In genomic region chr10:15897282-15897681, GRCh38 we compare ENCODE assay signal across 16 cellular contexts. TPM values are rescaled to one million over a fixed set of nuclear protein-coding genes. Genes with fewer than 3 reads are reported as not detected.
DNase-seq lines count a peak whose midpoint lies in the region; ATAC-seq and TF ChIP-seq lines count a peak whose summit lies in the region.
"Had no signal": no experiment of that assay in that cellular context is flagged by ENCODE, and none has a peak within 500 bp of the region (broad histone marks: within the 10 kb centered on the region; RNA-seq: fewer than 3 reads in every experiment).

No MANE protein-coding gene starts in this region.

- no peak for ATAC-seq in effector memory CD8-positive, alpha-beta T cell (replicated peaks)
- ATAC-seq in activated T-helper 17 cell treated with anti-CD3 and anti-CD28 coated beads, Interleukin-2, amount 50 U/mL, for 72 hours (replicated peaks) = no peak
- ATAC-seq: Panc1 had no signal

- no peak overlapping the region for H3K4me3 ChIP-seq in fibroblast of pulmonary artery (replicated peaks; ENCODE audit: low read depth, low read length)
- no peak overlapping the region for H3K4me3 ChIP-seq in retinal pigment epithelial cell (ENCODE audit: low read length)
- H3K4me3 ChIP-seq: stomach had no signal

- CTCF ChIA-PET in RWPE1 (lab: Yijun Ruan, JAX) = interaction anchor here (0.6 to 1.1 kb wide), 3 partner anchors 16 to 1891 kb away, joined by 3 to 5 read pairs (median 3); no protein-coding TSS in a partner anchor

- POLR2A ChIA-PET in RWPE1 (lab: Yijun Ruan, JAX; ENCODE audit: low non-redundant PET) = no interaction called here

- no peaks in the 10 kb centered on the region for H3K9me3 Mint-ChIP-seq in effector memory CD8-positive, alpha-beta T cell
- H3K9me3 Mint-ChIP-seq in activated T-helper 17 cell treated with anti-CD3 and anti-CD28 coated beads, Interleukin-2, amount 50 U/mL, for 72 hours = no peaks in the 10 kb centered on the region

- DNase-seq in GM04504 (ENCODE audit: low read depth) = peak; percentile 6
- peak; percentile 8 for DNase-seq in RWPE1 (ENCODE audit: low spot score)
- peak; percentile 58 for DNase-seq in fibroblast of pulmonary artery (ENCODE audit: low read depth)
- DNase-seq in retinal pigment epithelial cell (ENCODE audit: low read depth) = peak; percentile 6
- DNase-seq in effector memory CD8-positive, alpha-beta T cell = no peak
- DNase-seq in NCI-H1694 (lab: John Stamatoyannopoulos, UW) = no peak
- no peak for DNase-seq in stimulated activated CD8-positive, alpha-beta memory T cell treated with anti-CD3 and anti-CD28 coated beads, Interleukin-4, amount 100 ng/mL, for 48 hours
- DNase-seq: aorta; CD4-positive, alpha-beta memory T cell; NCI-H187 treated with DMSO at 0.1 percent for 48 hours; stomach; WERI-Rb-1 had no signal

- H3K27me3 Mint-ChIP-seq in effector memory CD8-positive, alpha-beta T cell = peaks cover 52 to 59% of the 10 kb centered on the region in 2 donors
- H3K27me3 Mint-ChIP-seq in activated T-helper 17 cell treated with anti-CD3 and anti-CD28 coated beads, Interleukin-2, amount 50 U/mL, for 72 hours = peaks cover 49% of the 10 kb centered on the region

- no peak for TF ChIP-seq CTCF in RWPE1 (conservative IDR thresholded peaks at IDR 0.05; ENCODE audit: low read depth)
- no peak for TF ChIP-seq CTCF in fibroblast of pulmonary artery (IDR thresholded peaks at IDR 0.05; ENCODE audit: low read length, missing control alignments)
- TF ChIP-seq CTCF in retinal pigment epithelial cell (conservative IDR thresholded peaks at IDR 0.05; ENCODE audit: low read depth, low read length) = no peak

- no peak overlapping the region for H3K4me3 Mint-ChIP-seq in effector memory CD8-positive, alpha-beta T cell
- no peak overlapping the region for H3K4me3 Mint-ChIP-seq in activated T-helper 17 cell treated with anti-CD3 and anti-CD28 coated beads, Interleukin-2, amount 50 U/mL, for 72 hours
- H3K4me3 Mint-ChIP-seq: CD4-positive, alpha-beta memory T cell had no signal

- H3K27ac Mint-ChIP-seq in effector memory CD8-positive, alpha-beta T cell = no peak overlapping the region
- H3K27ac Mint-ChIP-seq in activated T-helper 17 cell treated with anti-CD3 and anti-CD28 coated beads, Interleukin-2, amount 50 U/mL, for 72 hours = no peak overlapping the region
- H3K27ac Mint-ChIP-seq: CD4-positive, alpha-beta memory T cell had no signal

- H3K27ac ChIP-seq in RWPE1 = no peak overlapping the region
- H3K27ac ChIP-seq: HL-60, KMS-11, stomach, WERI-Rb-1 had no signal

- no peaks in the 10 kb centered on the region for H3K4me1 Mint-ChIP-seq in effector memory CD8-positive, alpha-beta T cell (ENCODE audit: low read depth in 2 of 2)
- H3K4me1 Mint-ChIP-seq in activated T-helper 17 cell treated with anti-CD3 and anti-CD28 coated beads, Interleukin-2, amount 50 U/mL, for 72 hours = no peaks in the 10 kb centered on the region

- H3K36me3 Mint-ChIP-seq in effector memory CD8-positive, alpha-beta T cell (ENCODE audit: insufficient read depth) = no peaks in the 10 kb centered on the region
- H3K36me3 Mint-ChIP-seq in activated T-helper 17 cell treated with anti-CD3 and anti-CD28 coated beads, Interleukin-2, amount 50 U/mL, for 72 hours (ENCODE audit: low read depth) = no peaks in the 10 kb centered on the region
- H3K36me3 Mint-ChIP-seq: CD4-positive, alpha-beta memory T cell had no signal

RNA-seq across cellular contexts. Expression of gene MINDY3, which starts 37.0 kb away (rescaled TPM):
- 10 to 100 TPM; 22.0 to 23.2 TPM for total RNA-seq in activated T-helper 17 cell treated with anti-CD3 and anti-CD28 coated beads, Interleukin-2, amount 50 U/mL, for 72 hours

Comparison
In these comparisons a context has a peak if more than half of its experiments do, and no peak if none do; other contexts are left out.
1. DNase-seq: peak in GM04504 (single experiment), RWPE1 (single experiment), fibroblast of pulmonary artery (single experiment) and retinal pigment epithelial cell (single experiment); none in effector memory CD8-positive, alpha-beta T cell (0 of 3), NCI-H1694 (single experiment) and stimulated activated CD8-positive, alpha-beta memory T cell treated with anti-CD3 and anti-CD28 coated beads, Interleukin-4, amount 100 ng/mL, for 48 hours (single experiment).